18 cellular contexts compared by ENCODE assay signal in genomic region chr15:67196222-67196621, GRCh38. TPM values are rescaled to one million over a fixed set of nuclear protein-coding genes. Genes with fewer than 3 reads are reported as not detected.
DNase-seq lines count a peak whose midpoint lies in the region; ATAC-seq, FAIRE-seq and TF ChIP-seq lines count a peak whose summit lies in the region.
"Had no signal": no experiment of that assay in that cellular context is flagged by ENCODE, and none has a peak within 500 bp of the region (broad histone marks: within the 10 kb centered on the region; RNA-seq: fewer than 3 reads in every experiment).

No MANE protein-coding gene starts in this region.

- H3K4me3 Mint-ChIP-seq in T-helper 1 cell treated with Interleukin-12 subunit alpha and Interleukin-12 subunit beta and Interleukin-4 antibody, amounts not matched to agents 30 μg/mL and 1 μg/mL, for 36 hours = no peak overlapping the region
- H3K4me3 Mint-ChIP-seq in brain = no peak overlapping the region
- H3K4me3 Mint-ChIP-seq: activated B cell treated with CpG ODN at 0.5 μM for 24 hours had no signal

- H2AFZ ChIP-seq in osteoblast (ENCODE audit: low read length) = no peak overlapping the region

- no peaks in the 10 kb centered on the region for H3K27me3 ChIP-seq in osteoblast (ENCODE audit: insufficient read depth, low read length)
- no peaks in the 10 kb centered on the region for H3K27me3 ChIP-seq in spleen (replicated peaks in 1 of 7)
- H3K27me3 ChIP-seq: body of pancreas had no signal

- H3K27ac Mint-ChIP-seq in T-helper 1 cell treated with Interleukin-12 subunit alpha and Interleukin-12 subunit beta and Interleukin-4 antibody, amounts not matched to agents 30 μg/mL and 1 μg/mL, for 36 hours = peak overlapping the region; percentile 62
- peak overlapping the region in 3 of 5 experiments; percentile 31 to 52 (median 38) for H3K27ac Mint-ChIP-seq in brain

- WGBS in spleen, 5 donors = 92 to 98% (median 95%) methylated on average over 6 of the region's 6 CpGs

- H3K27ac ChIP-seq in osteoblast (ENCODE audit: low read depth, low read length) = peak overlapping the region; percentile 80
- no peak overlapping the region for H3K27ac ChIP-seq in spleen

- H3K9me3 Mint-ChIP-seq in T-helper 1 cell treated with Interleukin-12 subunit alpha and Interleukin-12 subunit beta and Interleukin-4 antibody, amounts not matched to agents 30 μg/mL and 1 μg/mL, for 36 hours = no peaks in the 10 kb centered on the region
- peaks cover 0 to 3% (median 0%) of the 10 kb centered on the region in 5 experiments for H3K9me3 Mint-ChIP-seq in brain
- H3K9me3 Mint-ChIP-seq: activated B cell treated with CpG ODN at 0.5 μM for 24 hours had no signal

- H3K4me3 ChIP-seq in osteoblast (ENCODE audit: insufficient read depth, low read length) (no peak overlapping the region), spleen (no peak overlapping the region)
- H3K4me3 ChIP-seq: body of pancreas had no signal

- no peaks in the 10 kb centered on the region for H4K20me1 ChIP-seq in osteoblast (ENCODE audit: insufficient read depth, low read length)

- no peak for FAIRE-seq in GM12891 (lab: Jason Lieb, UNC)
- FAIRE-seq: G401.6, GM18507 had no signal

- peaks cover 46% of the 10 kb centered on the region for H3K36me3 ChIP-seq in osteoblast (ENCODE audit: insufficient read depth, low read length)
- H3K36me3 ChIP-seq in spleen = peaks cover 0 to 51% (median 24%) of the 10 kb centered on the region in 6 donors

- TF ChIP-seq POLR2A in GM12891 (IDR thresholded peaks at IDR 0.05; ENCODE audit: low read depth, low read length) (peak; percentile 20; the same call in 1 of the 2 replicates), spleen (IDR thresholded peaks at IDR 0.05) (no peak)

- H3K4me1 ChIP-seq in osteoblast (ENCODE audit: insufficient read depth, low read length) (peaks cover 70% of the 10 kb centered on the region), spleen (peaks cover 0 to 38% (median 25%) of the 10 kb centered on the region in 6 donors)

- peaks cover 5% of the 10 kb centered on the region for H3K79me2 ChIP-seq in osteoblast (ENCODE audit: insufficient read depth, low read length)

- H3K27me3 Mint-ChIP-seq in T-helper 1 cell treated with Interleukin-12 subunit alpha and Interleukin-12 subunit beta and Interleukin-4 antibody, amounts not matched to agents 30 μg/mL and 1 μg/mL, for 36 hours (ENCODE audit: low read depth) = no peaks in the 10 kb centered on the region
- H3K27me3 Mint-ChIP-seq in brain = no peaks in the 10 kb centered on the region
- H3K27me3 Mint-ChIP-seq: activated B cell treated with CpG ODN at 0.5 μM for 24 hours had no signal

- DNase-seq in T-helper 1 cell = no peak
- no peak for DNase-seq in GM12891 (ENCODE audit: insufficient read length, low spot score)
- peak; percentile 83 for DNase-seq in osteoblast (ENCODE audit: insufficient read length, low spot score, missing footprints)
- no peak for DNase-seq in HT-29 (ENCODE audit: low spot score)
- no peak for DNase-seq in spleen
- DNase-seq: 8988T; activated B cell treated with CpG ODN at 0.5 μM for 24 hours; body of pancreas; KG1; NCI-H1417 treated with DMSO at 0.1 percent for 48 hours; NCI-H446 treated with DMSO at 0.1 percent for 48 hours; stimulated activated CD4-positive, alpha-beta T cell treated with anti-CD3 and anti-CD28 coated beads, Interleukin-4, amount 100 ng/mL, for 1 hour; stimulated activated naive CD4-positive, alpha-beta T cell had no signal

- no peak for ATAC-seq in HG03097 (IDR thresholded peaks at IDR 0.05; ENCODE audit: low FRiP score, unreplicated experiment)

- no peak for TF ChIP-seq CTCF in brain (conservative IDR thresholded peaks at IDR 0.05)
- TF ChIP-seq CTCF in osteoblast (IDR thresholded peaks at IDR 0.05; ENCODE audit: extremely low read depth, low read depth, low read length) = no peak
- no peak for TF ChIP-seq CTCF in spleen (IDR thresholded peaks at IDR 0.05 in 8 of 11, conservative IDR thresholded peaks at IDR 0.05 in 3 of 11)

- intact Hi-C loops in spleen (cut with DNase I; ENCODE audit: low total_unique reads) = no loop called here

- H3K9me3 ChIP-seq in osteoblast (ENCODE audit: low read depth, low read length) (no peaks in the 10 kb centered on the region), spleen (no peaks in the 10 kb centered on the region)
- H3K9me3 ChIP-seq: body of pancreas had no signal

- peaks cover 37% of the 10 kb centered on the region for H3K4me1 Mint-ChIP-seq in T-helper 1 cell treated with Interleukin-12 subunit alpha and Interleukin-12 subunit beta and Interleukin-4 antibody, amounts not matched to agents 30 μg/mL and 1 μg/mL, for 36 hours (ENCODE audit: low read depth)
- H3K4me1 Mint-ChIP-seq in brain = peaks cover 37% of the 10 kb centered on the region

- peaks cover 64% of the 10 kb centered on the region for H3K36me3 Mint-ChIP-seq in T-helper 1 cell treated with Interleukin-12 subunit alpha and Interleukin-12 subunit beta and Interleukin-4 antibody, amounts not matched to agents 30 μg/mL and 1 μg/mL, for 36 hours (ENCODE audit: low read depth)
- peaks cover 21% of the 10 kb centered on the region for H3K36me3 Mint-ChIP-seq in brain

- H3K4me2 ChIP-seq in osteoblast (ENCODE audit: insufficient read depth, low read length) = peak overlapping the region; percentile 2

TF ChIP-seq in GM12891, 5 proteins besides CTCF, POLR2A, EP300 and RAD21:
- no peak for TF ChIP-seq PAX5 (IDR thresholded peaks at IDR 0.05; ENCODE audit: insufficient read depth, low read length, severe bottlenecking)
- TF ChIP-seq POLR2AphosphoS5 (IDR thresholded peaks at IDR 0.05; ENCODE audit: low read depth, low read length) = peak; percentile 64; the same call in 1 of the 2 replicates
- TF ChIP-seq SPI1 (IDR thresholded peaks at IDR 0.05; ENCODE audit: low read depth, low read length) = no peak
- TF ChIP-seq POU2F2 (IDR thresholded peaks at IDR 0.05; ENCODE audit: low read depth, low read length) = no peak
- no peak for TF ChIP-seq TAF1 (IDR thresholded peaks at IDR 0.05; ENCODE audit: low read depth, low read length)

RNA-seq across cellular contexts. Expression of gene AAGAB, which starts 58.2 kb away (rescaled TPM):
- 22.5 TPM for polyA plus RNA-seq in GM12891 (2012; ENCODE audit: low read depth, missing spikeins)
- polyA plus RNA-seq in brain (ENCODE audit: insufficient read depth, low read depth, low replicate concordance) = 29.4 TPM
- total RNA-seq in osteoblast = 41.8 and 51.0 TPM in 2 replicates
- total RNA-seq in HT-29 (2014; rRNA removed; shearing (Covaris generic)) = 42.0 and 43.8 TPM in 2 replicates
- total RNA-seq in spleen = 10 to 100 TPM; 20.6 to 39.3 (median 28.1) TPM
- polyA plus RNA-seq in spleen = 10 to 100 TPM; 13.2 to 20.8 (median 14.3) TPM

RNA-seq across cellular contexts. Expression of gene IQCH, which starts 58.4 kb away (rescaled TPM):
- polyA plus RNA-seq in GM12891 (2012; ENCODE audit: low read depth, missing spikeins) = 1.7 TPM
- polyA plus RNA-seq in brain (ENCODE audit: insufficient read depth, low read depth, low replicate concordance) = 3.9 TPM
- total RNA-seq in osteoblast = 4.7 and 5.8 TPM in 2 replicates
- total RNA-seq in HT-29 (2014; rRNA removed; shearing (Covaris generic)) = 1.9 and 2.6 TPM in 2 replicates
- total RNA-seq in spleen = 1 to 10 TPM in 5 of 7 donors, under 1 TPM in 2; 0.65 to 2.3 (median 1.9) TPM
- polyA plus RNA-seq in spleen = under 1 TPM; 0.12 to 0.32 (median 0.15) TPM
